In genomic region chr10:49131507-49132385, GRCh38 we compare ENCODE assay signal across 19 cellular contexts. TPM values are rescaled to one million over a fixed set of nuclear protein-coding genes. Genes with fewer than 3 reads are reported as not detected.
DNase-seq lines count a peak whose midpoint lies in the region; ATAC-seq and TF ChIP-seq lines count a peak whose summit lies in the region.
"Had no signal": no experiment of that assay in that cellular context is flagged by ENCODE, and none has a peak within 500 bp of the region (broad histone marks: within the 10 kb centered on the region; RNA-seq: fewer than 3 reads in every experiment).

No MANE protein-coding gene starts in this region.

- H3K4me1 Mint-ChIP-seq in nephron (peaks cover 54% of the 10 kb centered on the region), HFFc6 (ENCODE audit: low read depth) (no peaks in the 10 kb centered on the region)

- ATAC-seq in left cardiac atrium (peak; percentile 48 to 61), HG03108 (IDR thresholded peaks at IDR 0.05; ENCODE audit: unreplicated experiment) (no peak), HG03095 (IDR thresholded peaks at IDR 0.05; ENCODE audit: unreplicated experiment) (no peak)
- ATAC-seq: Panc1 had no signal

- DNase-seq in DMS114 treated with DMSO at 0.1 percent for 48 hours (lab: John Stamatoyannopoulos, UW; ENCODE audit: unreplicated experiment), result peak; percentile 7
- DNase-seq in LHCN-M2 (ENCODE audit: low read depth), result peak; percentile 9
- DNase-seq in left cardiac atrium, result peak; percentile 45
- DNase-seq in OCI-M1 (lab: John Stamatoyannopoulos, UW), result no peak
- DNase-seq in HFFc6, result no peak
- DNase-seq: C1 segment of cervical spinal cord, DND-41, MG63, NCI-H1092, NCI-H1694 treated with DMSO at 0.1 percent for 48 hours, NCI-H2107, NCI-H2227 treated with DMSO at 0.1 percent for 48 hours, NCI-H524, SHP77 had no signal

- H3K27ac Mint-ChIP-seq in nephron (peak overlapping the region in 2 of 3 experiments; percentile 25 to 73), HFFc6 (no peak overlapping the region)

- intact Hi-C loops in left cardiac atrium (cut with DNase I), result no loop called here

- no peaks in the 10 kb centered on the region for H3K36me3 Mint-ChIP-seq in nephron (ENCODE audit: low read depth)
- H3K36me3 Mint-ChIP-seq in HFFc6 (ENCODE audit: low read depth), result no peaks in the 10 kb centered on the region

- H3K4me3 Mint-ChIP-seq in nephron (no peak overlapping the region), HFFc6 (no peak overlapping the region)

- H3K9me3 Mint-ChIP-seq in nephron, result peaks cover 14% of the 10 kb centered on the region
- peaks cover 4% of the 10 kb centered on the region; the same call in 1 of the 2 replicates for H3K9me3 Mint-ChIP-seq in HFFc6

- H3K27me3 Mint-ChIP-seq in nephron (ENCODE audit: low read depth) (peaks cover 5% of the 10 kb centered on the region), HFFc6 (ENCODE audit: insufficient read depth) (peaks cover 59% of the 10 kb centered on the region)

- no peak for TF ChIP-seq CTCF in nephron (IDR thresholded peaks at IDR 0.05; ENCODE audit: unreplicated experiment in 3 of 3)
- TF ChIP-seq CTCF in HFFc6 (IDR thresholded peaks at IDR 0.05), result no peak

RNA-seq across cellular contexts. Expression of gene FAM170B, which starts 2.1 kb away (rescaled TPM):
- total RNA-seq in LHCN-M2 (2014; rRNA removed) (not detected in 2 replicates), left cardiac atrium (not detected)
- polyA plus RNA-seq in LHCN-M2 (2012), result not detected
- not detected for total RNA-seq in HFFc6 (2021; fragmentation: NEBNext Ultra II Directional; extraction: Animal tissue kit (Norgen Biotek cat#: 25700))
- total RNA-seq: A673 had no signal

RNA-seq across cellular contexts. Expression of gene VSTM4, which starts 16.4 kb away (rescaled TPM):
- total RNA-seq in LHCN-M2 (2014; rRNA removed) (0.23 and 0.64 TPM in 2 replicates), left cardiac atrium (10 to 100 TPM; 17.2 to 21.0 TPM)
- 1.7 TPM for polyA plus RNA-seq in LHCN-M2 (2012)
- total RNA-seq in HFFc6 (2021; fragmentation: NEBNext Ultra II Directional; extraction: Animal tissue kit (Norgen Biotek cat#: 25700)), result under 1 TPM in 5 of 6 experiments, not detected in 1; 0.05 to 0.24 (median 0.14) TPM

RNA-seq across cellular contexts. Expression of gene TMEM273, which starts 56.4 kb away (rescaled TPM):
- not detected in 2 replicates for total RNA-seq in LHCN-M2 (2014; rRNA removed)
- not detected for polyA plus RNA-seq in LHCN-M2 (2012)
- 10 to 100 TPM; 14.6 to 29.5 TPM for total RNA-seq in left cardiac atrium
- total RNA-seq in HFFc6 (2021; fragmentation: NEBNext Ultra II Directional; extraction: Animal tissue kit (Norgen Biotek cat#: 25700)), result not detected
- total RNA-seq: A673 had no signal

Comparison
In these comparisons a context has a peak if more than half of its experiments do, and no peak if none do; other contexts are left out.
1. DNase-seq: peak in DMS114 treated with DMSO at 0.1 percent for 48 hours (single experiment), LHCN-M2 (single experiment) and left cardiac atrium (single experiment); none in OCI-M1 (single experiment) and HFFc6 (single experiment).
2. ATAC-seq: peak in left cardiac atrium (2 of 2); none in HG03108 (single experiment) and HG03095 (single experiment).
3. RNA of gene VSTM4, which starts 16.4 kb away (total RNA-seq): 17.2 to 21.0 TPM in left cardiac atrium; 0.23 to 0.64 TPM in LHCN-M2 and 0.05 to 0.24 TPM in HFFc6; every median in the first group is over 10 times any median in the second.
4. RNA of gene TMEM273, which starts 56.4 kb away (total RNA-seq): 14.6 to 29.5 TPM in left cardiac atrium; not detected in LHCN-M2 and not detected in HFFc6; every median in the first group is over 10 times any median in the second.